1 cellular context compared by ENCODE assay signal in genomic region chr19:34962945-34963530, GRCh38.
TF ChIP-seq lines count a peak whose summit lies in the region.

No MANE protein-coding gene starts in this region.

TF ChIP-seq in H1, 55 proteins besides CTCF, POLR2A, EP300 and RAD21:
- TF ChIP-seq SUZ12 (IDR thresholded peaks at IDR 0.05; ENCODE audit: low read length) (peak; percentile 49; the same call in 1 of the 2 replicates), KDM1A (IDR thresholded peaks at IDR 0.05; ENCODE audit: borderline replicate concordance, low read length) (0 out of 2 replicates have a peak, but pooled peaks have one; percentile 72), EZH2 (IDR thresholded peaks at IDR 0.05; ENCODE audit: low read depth, low read length, severe bottlenecking) (no peak), SP2 (IDR thresholded peaks at IDR 0.05; ENCODE audit: low read length) (no peak), BRCA1 (IDR thresholded peaks at IDR 0.05; ENCODE audit: low read depth, low read length) (no peak), GABPA (IDR thresholded peaks at IDR 0.05; ENCODE audit: borderline replicate concordance, insufficient read depth, low read length) (no peak), TEAD4 (IDR thresholded peaks at IDR 0.05; ENCODE audit: low read depth, low read length) (no peak), TAF7 (optimal IDR thresholded peaks at IDR 0.05; ENCODE audit: borderline replicate concordance, low read depth, low read length) (no peak), POLR2AphosphoS5 (IDR thresholded peaks at IDR 0.05; ENCODE audit: low read depth, low read length) (no peak), TAF1 (IDR thresholded peaks at IDR 0.05; ENCODE audit: low read depth, low read length) (no peak), ZNF274 (IDR thresholded peaks at IDR 0.05; ENCODE audit: borderline replicate concordance, extremely low read depth, low read length) (no peak), RNF2 (IDR thresholded peaks at IDR 0.05; ENCODE audit: borderline replicate concordance, low read depth, low read length, missing control alignments, poor library complexity, severe bottlenecking) (no peak), E2F6 (IDR thresholded peaks at IDR 0.05) (no peak)
TF ChIP-seq in H1: peak in this region for 2.
